Comparison of ENCODE assay signal across 17 cellular contexts in the genomic region with DNA sequence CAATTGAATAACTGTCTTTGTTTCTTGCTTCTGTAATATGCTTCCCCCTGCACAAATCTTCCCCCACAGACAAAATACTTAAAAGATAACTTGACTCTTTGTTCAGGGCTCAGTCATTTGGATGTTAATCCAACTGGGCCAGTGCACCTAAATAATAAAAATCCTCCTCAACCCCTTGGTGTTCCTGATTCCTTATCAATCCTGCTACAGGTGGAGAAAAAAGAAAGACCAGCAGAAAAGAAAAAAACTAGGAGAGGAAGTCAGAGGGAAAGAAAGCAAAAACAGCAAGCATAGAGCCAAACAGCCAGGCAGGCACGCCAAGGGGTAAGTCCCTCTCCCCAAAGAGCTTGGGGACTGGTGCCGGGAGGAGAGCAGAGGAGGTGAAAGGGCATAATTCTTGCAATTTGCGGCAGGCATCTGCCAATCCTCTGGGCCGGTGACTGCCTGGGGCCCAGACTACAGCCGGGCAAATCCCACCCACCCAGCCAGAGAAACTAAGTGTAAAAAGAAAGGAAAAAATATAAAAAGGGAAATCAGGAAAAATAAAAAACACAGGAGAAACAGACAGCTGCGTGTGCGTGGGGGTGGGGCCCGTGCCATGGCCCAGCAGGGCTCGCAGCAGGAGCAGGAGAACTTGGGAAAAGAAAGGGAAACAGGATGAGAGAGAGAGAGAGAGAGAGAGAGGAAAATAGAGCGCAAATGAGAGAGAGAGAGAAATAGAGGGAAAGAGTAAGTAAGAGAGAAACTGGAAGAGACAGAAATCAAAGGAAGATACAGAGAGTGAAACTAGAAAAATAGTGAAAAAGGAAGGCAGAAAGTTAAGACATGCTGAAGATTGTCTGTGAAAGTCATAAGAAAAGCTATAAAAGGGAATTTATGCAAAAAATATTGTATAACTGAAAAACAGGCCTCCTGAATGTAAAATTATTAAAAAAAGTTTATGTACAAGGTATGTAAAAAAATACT. TPM values are rescaled to one million over a fixed set of nuclear protein-coding genes. Genes with fewer than 3 reads are reported as not detected.
A peak's percentile ranks its signal among the peaks of the same experiment; 100 is the strongest.
DNase-seq lines count a peak whose midpoint lies in the region; ATAC-seq and TF ChIP-seq lines count a peak whose summit lies in the region.
"Had no signal": no experiment of that assay in that cellular context is flagged by ENCODE, and none has a peak within 500 bp of the region (broad histone marks: within the 10 kb centered on the region; RNA-seq: fewer than 3 reads in every experiment).

No MANE protein-coding gene starts in this region.

- TF ChIP-seq CTCF in OCI-LY1 (IDR thresholded peaks at IDR 0.05; ENCODE audit: low read length), result no peak

- peak overlapping the region; percentile 93 for H3K27ac Mint-ChIP-seq in activated naive CD8-positive, alpha-beta T cell treated with anti-CD3 and anti-CD28 coated beads, Interleukin-2, amount 50 U/mL, for 24 hours
- H3K27ac Mint-ChIP-seq in stimulated activated effector memory CD8-positive, alpha-beta T cell treated with anti-CD3 and anti-CD28 coated beads, Interleukin-12 subunit alpha, Interleukin-12 subunit beta, amount 100 ng/mL, for 72 hours, result peak overlapping the region; percentile 97
- H3K27ac Mint-ChIP-seq in naive thymus-derived CD4-positive, alpha-beta T cell, result peak overlapping the region in 3 of 9 donors; percentile 26 to 69 (median 66)
- H3K27ac Mint-ChIP-seq: activated CD4-positive, alpha-beta memory T cell treated with anti-CD3 and anti-CD28 coated beads for 36 hours had no signal

- H4K20me1 ChIP-seq in OCI-LY1 (ENCODE audit: insufficient read depth, low read length), result no peaks in the 10 kb centered on the region

- H3K79me2 ChIP-seq in OCI-LY1 (ENCODE audit: insufficient read depth, low read length), result no peaks in the 10 kb centered on the region

- no peaks in the 10 kb centered on the region for H3K9me3 ChIP-seq in OCI-LY1 (ENCODE audit: low read length)
- no peaks in the 10 kb centered on the region for H3K9me3 ChIP-seq in naive thymus-derived CD4-positive, alpha-beta T cell (ENCODE audit: control insufficient read depth in 2 of 3, low read length in 3 of 3)
- H3K9me3 ChIP-seq: pancreas had no signal

- H3F3A ChIP-seq in OCI-LY1 (ENCODE audit: insufficient read depth, low read length), result no peaks in the 10 kb centered on the region

- ATAC-seq in activated naive CD8-positive, alpha-beta T cell treated with anti-CD3 and anti-CD28 coated beads, Interleukin-2, amount 50 U/mL, for 24 hours, result no peak
- ATAC-seq in stimulated activated effector memory CD8-positive, alpha-beta T cell treated with anti-CD3 and anti-CD28 coated beads, Interleukin-12 subunit alpha, Interleukin-12 subunit beta, amount 100 ng/mL, for 72 hours, result no peak
- no peak for ATAC-seq in HG03457 (IDR thresholded peaks at IDR 0.05; ENCODE audit: unreplicated experiment)
- ATAC-seq in naive thymus-derived CD4-positive, alpha-beta T cell, result no peak
- ATAC-seq in GM21447 (IDR thresholded peaks at IDR 0.05; ENCODE audit: unreplicated experiment), result no peak
- ATAC-seq: esophagus mucosa, pancreas had no signal

- H3K27me3 Mint-ChIP-seq in activated naive CD8-positive, alpha-beta T cell treated with anti-CD3 and anti-CD28 coated beads, Interleukin-2, amount 50 U/mL, for 24 hours, result no peaks in the 10 kb centered on the region
- H3K27me3 Mint-ChIP-seq in naive thymus-derived CD4-positive, alpha-beta T cell, result peaks cover 0 to 30% (median 0%) of the 10 kb centered on the region in 5 donors

- DNase-seq in activated naive CD8-positive, alpha-beta T cell treated with anti-CD3 and anti-CD28 coated beads, Interleukin-2, amount 50 U/mL, for 24 hours, result no peak
- peak; percentile 48 for DNase-seq in medulla oblongata (ENCODE audit: extremely low spot score)
- no peak for DNase-seq in stimulated activated effector memory CD8-positive, alpha-beta T cell treated with anti-CD3 and anti-CD28 coated beads, Interleukin-12 subunit alpha, Interleukin-12 subunit beta, amount 100 ng/mL, for 72 hours (ENCODE audit: low spot score in 2 of 2)
- DNase-seq in naive thymus-derived CD4-positive, alpha-beta T cell, result no peak
- DNase-seq: activated CD4-positive, alpha-beta memory T cell treated with anti-CD3 and anti-CD28 coated beads for 36 hours; activated naive CD4-positive, alpha-beta T cell treated with anti-CD3 and anti-CD28 coated beads, Interleukin-2, amount 50 U/mL, for 16 hours; GDM1; Kasumi-1; NCI-H1694 treated with DMSO at 0.1 percent for 48 hours; NCI-H524 treated with DMSO at 0.1 percent for 48 hours; pancreas; T1000 had no signal

- H3K36me3 ChIP-seq in OCI-LY1 (ENCODE audit: insufficient read depth, low read length), result peaks cover 71% of the 10 kb centered on the region
- peaks cover 0 to 30% (median 0%) of the 10 kb centered on the region in 3 experiments for H3K36me3 ChIP-seq in naive thymus-derived CD4-positive, alpha-beta T cell (ENCODE audit: control insufficient read depth in 2 of 3, insufficient read depth in 3 of 3, low read length in 3 of 3)
- H3K36me3 ChIP-seq: pancreas had no signal

- CTCF ChIA-PET in naive thymus-derived CD4-positive, alpha-beta T cell (lab: Charles Lee), result no interaction called here

- intact Hi-C loops in naive thymus-derived CD4-positive, alpha-beta T cell (cut with micrococcal nuclease), result loop anchor here (5.0 to 10.0 kb wide), 3 partner anchors 154 to 1086 kb away; a partner anchor contains a TSS

- no peaks in the 10 kb centered on the region for H3K27me3 ChIP-seq in OCI-LY1 (ENCODE audit: insufficient read depth, low read length)
- H3K27me3 ChIP-seq in naive thymus-derived CD4-positive, alpha-beta T cell (ENCODE audit: control insufficient read depth in 2 of 2, insufficient read depth in 2 of 2, low read length in 2 of 2), result no peaks in the 10 kb centered on the region
- H3K27me3 ChIP-seq: pancreas had no signal

- peaks cover 57% of the 10 kb centered on the region for H3K4me1 ChIP-seq in OCI-LY1 (ENCODE audit: insufficient read depth, low read length, severe bottlenecking)
- H3K4me1 ChIP-seq in naive thymus-derived CD4-positive, alpha-beta T cell (ENCODE audit: control insufficient read depth in 2 of 2, insufficient read depth in 2 of 2, low read length in 2 of 2), result peaks cover 21 to 79% of the 10 kb centered on the region in 2 donors

- peak overlapping the region; percentile 67 for H3K4me3 Mint-ChIP-seq in activated naive CD8-positive, alpha-beta T cell treated with anti-CD3 and anti-CD28 coated beads, Interleukin-2, amount 50 U/mL, for 24 hours
- H3K4me3 Mint-ChIP-seq in stimulated activated effector memory CD8-positive, alpha-beta T cell treated with anti-CD3 and anti-CD28 coated beads, Interleukin-12 subunit alpha, Interleukin-12 subunit beta, amount 100 ng/mL, for 72 hours, result peak overlapping the region; percentile 69
- H3K4me3 Mint-ChIP-seq in naive thymus-derived CD4-positive, alpha-beta T cell, result no peak overlapping the region
- H3K4me3 Mint-ChIP-seq: activated CD4-positive, alpha-beta memory T cell treated with anti-CD3 and anti-CD28 coated beads for 36 hours had no signal

- no peak overlapping the region for H3K4me2 ChIP-seq in OCI-LY1 (ENCODE audit: low read length)

- peaks cover 38% of the 10 kb centered on the region for H3K4me1 Mint-ChIP-seq in activated naive CD8-positive, alpha-beta T cell treated with anti-CD3 and anti-CD28 coated beads, Interleukin-2, amount 50 U/mL, for 24 hours
- peaks cover 54% of the 10 kb centered on the region for H3K4me1 Mint-ChIP-seq in stimulated activated effector memory CD8-positive, alpha-beta T cell treated with anti-CD3 and anti-CD28 coated beads, Interleukin-12 subunit alpha, Interleukin-12 subunit beta, amount 100 ng/mL, for 72 hours
- peaks cover 5 to 37% (median 14%) of the 10 kb centered on the region in 7 donors for H3K4me1 Mint-ChIP-seq in naive thymus-derived CD4-positive, alpha-beta T cell

- no peak overlapping the region for H2AFZ ChIP-seq in OCI-LY1 (ENCODE audit: low read length)

- peaks cover 59% of the 10 kb centered on the region for H3K36me3 Mint-ChIP-seq in activated naive CD8-positive, alpha-beta T cell treated with anti-CD3 and anti-CD28 coated beads, Interleukin-2, amount 50 U/mL, for 24 hours (ENCODE audit: low read depth)
- H3K36me3 Mint-ChIP-seq in stimulated activated effector memory CD8-positive, alpha-beta T cell treated with anti-CD3 and anti-CD28 coated beads, Interleukin-12 subunit alpha, Interleukin-12 subunit beta, amount 100 ng/mL, for 72 hours, result peaks cover 70% of the 10 kb centered on the region
- peaks cover 0 to 4% (median 3%) of the 10 kb centered on the region in 5 donors for H3K36me3 Mint-ChIP-seq in naive thymus-derived CD4-positive, alpha-beta T cell

- no peaks in the 10 kb centered on the region for H3K9me2 ChIP-seq in OCI-LY1 (ENCODE audit: low read depth, low read length)

- POLR2A ChIA-PET in naive thymus-derived CD4-positive, alpha-beta T cell (lab: Charles Lee), result no interaction called here

- peak overlapping the region; percentile 90 for H3K27ac ChIP-seq in OCI-LY1 (ENCODE audit: low read depth, low read length, poor library complexity, severe bottlenecking)
- no peak overlapping the region for H3K27ac ChIP-seq in naive thymus-derived CD4-positive, alpha-beta T cell (ENCODE audit: low read depth, low read length)
- H3K27ac ChIP-seq: pancreas had no signal

- no peak overlapping the region for H3K9ac ChIP-seq in OCI-LY1 (ENCODE audit: low read length)

- no peak overlapping the region for H3K4me3 ChIP-seq in OCI-LY1 (ENCODE audit: low read depth, low read length, poor library complexity, severe bottlenecking)
- H3K4me3 ChIP-seq in naive thymus-derived CD4-positive, alpha-beta T cell (ENCODE audit: low read length), result no peak overlapping the region
- H3K4me3 ChIP-seq: pancreas had no signal

- H3K9me3 Mint-ChIP-seq in activated naive CD8-positive, alpha-beta T cell treated with anti-CD3 and anti-CD28 coated beads, Interleukin-2, amount 50 U/mL, for 24 hours, result peaks cover 4% of the 10 kb centered on the region
- H3K9me3 Mint-ChIP-seq in stimulated activated effector memory CD8-positive, alpha-beta T cell treated with anti-CD3 and anti-CD28 coated beads, Interleukin-12 subunit alpha, Interleukin-12 subunit beta, amount 100 ng/mL, for 72 hours, result peaks cover 3% of the 10 kb centered on the region
- H3K9me3 Mint-ChIP-seq in naive thymus-derived CD4-positive, alpha-beta T cell, result peaks cover 0 to 3% (median 0%) of the 10 kb centered on the region in 11 donors

RNA-seq across cellular contexts. Expression of a gene that starts 21.4 kb away (rescaled TPM):
- total RNA-seq in naive thymus-derived CD4-positive, alpha-beta T cell, result 10 to 100 TPM in 1 of 5 experiments, 1 to 10 TPM in 3, under 1 TPM in 1; 0.15 to 75.2 (median 5.1) TPM
- 1 to 10 TPM in 1 of 2 donors, under 1 TPM in 1; 0.62 to 2.7 TPM for polyA plus RNA-seq in naive thymus-derived CD4-positive, alpha-beta T cell
- total RNA-seq: esophagus mucosa, lung microvascular endothelial cell had no signal

RNA-seq across cellular contexts. Expression of a gene that starts 41.1 kb away (rescaled TPM):
- 10 to 100 TPM in 1 of 5 experiments, under 1 TPM in 1, not detected in 3; 0.69 to 11.8 TPM for total RNA-seq in naive thymus-derived CD4-positive, alpha-beta T cell
- polyA plus RNA-seq in naive thymus-derived CD4-positive, alpha-beta T cell, result not detected
- total RNA-seq: activated CD4-positive, alpha-beta memory T cell treated with anti-CD3 and anti-CD28 coated beads for 36 hours; esophagus mucosa; lung microvascular endothelial cell had no signal
- polyA plus RNA-seq: pancreas had no signal

RNA-seq across cellular contexts. Expression of a gene that starts 51.9 kb away (rescaled TPM):
- total RNA-seq in naive thymus-derived CD4-positive, alpha-beta T cell, result 1 to 10 TPM in 2 of 5 experiments, under 1 TPM in 1, not detected in 2; 0.46 to 7.8 (median 1.6) TPM
- polyA plus RNA-seq in naive thymus-derived CD4-positive, alpha-beta T cell, result not detected
- total RNA-seq: activated CD4-positive, alpha-beta memory T cell treated with anti-CD3 and anti-CD28 coated beads for 36 hours; esophagus mucosa; lung microvascular endothelial cell; pancreas had no signal
- polyA plus RNA-seq: pancreas had no signal

Comparison
In these comparisons a context has a peak if more than half of its experiments do, and no peak if none do; other contexts are left out.
1. H3K4me3 Mint-ChIP-seq: peak in activated naive CD8-positive, alpha-beta T cell treated with anti-CD3 and anti-CD28 coated beads, Interleukin-2, amount 50 U/mL, for 24 hours (single experiment) and stimulated activated effector memory CD8-positive, alpha-beta T cell treated with anti-CD3 and anti-CD28 coated beads, Interleukin-12 subunit alpha, Interleukin-12 subunit beta, amount 100 ng/mL, for 72 hours (single experiment); none in naive thymus-derived CD4-positive, alpha-beta T cell (0 of 10).